In the genomic region with DNA sequence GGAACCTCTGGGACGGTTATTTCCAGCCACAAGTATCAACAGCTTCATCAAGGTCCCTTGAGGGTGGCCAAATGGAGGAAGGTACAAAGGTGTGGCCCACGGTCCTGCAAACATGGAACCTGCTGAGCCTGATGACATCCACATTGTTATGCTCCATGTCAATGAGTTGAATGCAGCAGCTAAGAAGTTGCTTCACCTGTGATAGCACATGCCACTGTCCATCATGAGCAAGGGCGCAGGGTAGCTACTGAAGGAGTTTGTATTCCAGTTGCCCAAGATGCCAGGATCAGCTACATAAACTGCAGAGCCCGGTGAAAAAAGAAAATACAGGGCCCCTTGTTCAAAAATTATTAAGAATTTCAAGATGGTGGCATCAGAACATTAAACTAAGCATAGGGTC, we compare ENCODE assay signal across 15 cellular contexts. TPM values are rescaled to one million over a fixed set of nuclear protein-coding genes. Genes with fewer than 3 reads are reported as not detected.
DNase-seq lines count a peak whose midpoint lies in the region; ATAC-seq and TF ChIP-seq lines count a peak whose summit lies in the region.
"Had no signal": no experiment of that assay in that cellular context is flagged by ENCODE, and none has a peak within 500 bp of the region (broad histone marks: within the 10 kb centered on the region; RNA-seq: fewer than 3 reads in every experiment).

No MANE protein-coding gene starts in this region.

- H3K4me1 Mint-ChIP-seq in chondrocyte (ENCODE audit: low read depth) (peaks cover 8% of the 10 kb centered on the region), osteocyte (ENCODE audit: unreplicated experiment) (peaks cover 5% of the 10 kb centered on the region)

- H3K27ac Mint-ChIP-seq in chondrocyte (ENCODE audit: unreplicated experiment) (peak overlapping the region; percentile 77), osteocyte (ENCODE audit: unreplicated experiment) (peak overlapping the region; percentile 34)
- H3K27ac Mint-ChIP-seq: CD4-positive, alpha-beta memory T cell; HFFc6 had no signal

- ATAC-seq in Right ventricle myocardium inferior (no peak), HG02759 (IDR thresholded peaks at IDR 0.05; ENCODE audit: unreplicated experiment) (no peak)

- H3K9me3 Mint-ChIP-seq in chondrocyte (ENCODE audit: low read depth) (no peaks in the 10 kb centered on the region), osteocyte (ENCODE audit: unreplicated experiment) (no peaks in the 10 kb centered on the region)
- H3K9me3 Mint-ChIP-seq: HFFc6 had no signal

- no peaks in the 10 kb centered on the region for H3K27me3 ChIP-seq in left ventricle myocardium inferior (ENCODE audit: low read depth)
- H3K27me3 ChIP-seq: BE2C had no signal

- no peaks in the 10 kb centered on the region for H3K27me3 Mint-ChIP-seq in chondrocyte (ENCODE audit: low read depth)
- no peaks in the 10 kb centered on the region for H3K27me3 Mint-ChIP-seq in osteocyte (ENCODE audit: unreplicated experiment)

- peak overlapping the region; percentile 18 for H3K27ac ChIP-seq in left ventricle myocardium inferior (replicated peaks)
- H3K27ac ChIP-seq: C4-2B had no signal

- intact Hi-C loops in left ventricle myocardium inferior (cut with micrococcal nuclease) (no loop called here), Right ventricle myocardium inferior (cut with DNase I) (no loop called here)

- no peak for DNase-seq in left ventricle myocardium inferior
- no peak for DNase-seq in Right ventricle myocardium inferior (ENCODE audit: missing footprints)
- DNase-seq in chondrocyte (ENCODE audit: low spot score) = no peak
- no peak for DNase-seq in osteocyte (ENCODE audit: extremely low spot score, unreplicated experiment)
- no peak for DNase-seq in AG08395 (ENCODE audit: low spot score)
- DNase-seq in Ammon's horn (ENCODE audit: low spot score) = no peak
- DNase-seq in stimulated activated CD4-positive, alpha-beta T cell treated with anti-CD3 and anti-CD28 coated beads, Interleukin-4, amount 100 ng/mL, for 24 hours = no peak
- DNase-seq: 8988T; ACHN; BE2C; CD4-positive, alpha-beta memory T cell; GF-D8 had no signal

- H3K36me3 Mint-ChIP-seq in chondrocyte (ENCODE audit: low read depth) (no peaks in the 10 kb centered on the region), osteocyte (ENCODE audit: unreplicated experiment) (peaks cover 2% of the 10 kb centered on the region)
- H3K36me3 Mint-ChIP-seq: CD4-positive, alpha-beta memory T cell had no signal

- no peaks in the 10 kb centered on the region for H3K36me3 ChIP-seq in left ventricle myocardium inferior
- H3K36me3 ChIP-seq: BE2C had no signal

- H3K4me1 ChIP-seq in left ventricle myocardium inferior = no peaks in the 10 kb centered on the region

- TF ChIP-seq CTCF in left ventricle myocardium inferior (IDR thresholded peaks at IDR 0.05; ENCODE audit: borderline replicate concordance) (no peak), chondrocyte (IDR thresholded peaks at IDR 0.05) (no peak), osteocyte (IDR thresholded peaks at IDR 0.05) (no peak)

- no peak overlapping the region for H3K4me3 ChIP-seq in left ventricle myocardium inferior

- H3K4me3 Mint-ChIP-seq in chondrocyte (ENCODE audit: unreplicated experiment) (no peak overlapping the region), osteocyte (ENCODE audit: unreplicated experiment) (no peak overlapping the region)
- H3K4me3 Mint-ChIP-seq: CD4-positive, alpha-beta memory T cell; HFFc6 had no signal

- H3K9me3 ChIP-seq in left ventricle myocardium inferior (replicated peaks) = peaks cover 8% of the 10 kb centered on the region
- H3K9me3 ChIP-seq: BE2C had no signal

RNA-seq across cellular contexts. Expression of gene LSM11, which starts 24.2 kb away (rescaled TPM):
- total RNA-seq in left ventricle myocardium inferior (1.3 TPM), Right ventricle myocardium inferior (1.5 TPM), chondrocyte (9.9 to 10.6 TPM (median 10.0 TPM) in 3 replicates), osteocyte (7.2 TPM in 2 replicates)

RNA-seq across cellular contexts. Expression of gene THG1L, which starts 36.5 kb away (rescaled TPM):
- total RNA-seq in left ventricle myocardium inferior = 6.6 TPM
- 3.9 TPM for total RNA-seq in Right ventricle myocardium inferior
- total RNA-seq in chondrocyte = 7.0 to 10.1 TPM (median 9.2 TPM) in 3 replicates
- 14.6 and 15.6 TPM in 2 replicates for total RNA-seq in osteocyte
